23 cellular contexts compared by ENCODE assay signal in genomic region chr1:7584157-7584556, GRCh38.
A peak's percentile ranks its signal among the peaks of the same experiment; 100 is the strongest.
DNase-seq lines count a peak whose midpoint lies in the region; ATAC-seq and TF ChIP-seq lines count a peak whose summit lies in the region.
"Had no signal": no experiment of that assay in that cellular context is flagged by ENCODE, and none has a peak within 500 bp of the region (broad histone marks: within the 10 kb centered on the region; RNA-seq: fewer than 3 reads in every experiment).

No MANE protein-coding gene starts in this region.

- TF ChIP-seq CTCF in heart right ventricle (IDR thresholded peaks at IDR 0.05) (no peak), chondrocyte (IDR thresholded peaks at IDR 0.05) (no peak), neural crest cell (conservative IDR thresholded peaks at IDR 0.05) (no peak), upper lobe of right lung (IDR thresholded peaks at IDR 0.05) (no peak)

- H3K27ac Mint-ChIP-seq in chondrocyte (ENCODE audit: unreplicated experiment) (no peak overlapping the region), neural crest cell (ENCODE audit: unreplicated experiment) (peak overlapping the region; percentile 68)
- H3K27ac Mint-ChIP-seq: B cell, CD14-positive monocyte had no signal

- H3K4me3 ChIP-seq in heart right ventricle (no peak overlapping the region), upper lobe of right lung (no peak overlapping the region)
- H3K4me3 ChIP-seq: A549 had no signal

- H3K36me3 Mint-ChIP-seq in chondrocyte (ENCODE audit: low read depth) (no peaks in the 10 kb centered on the region), neural crest cell (ENCODE audit: low read depth) (no peaks in the 10 kb centered on the region)
- H3K36me3 Mint-ChIP-seq: CD14-positive monocyte had no signal

- H3K4me1 Mint-ChIP-seq in chondrocyte (ENCODE audit: low read depth) (peaks cover 5% of the 10 kb centered on the region), neural crest cell (no peaks in the 10 kb centered on the region)
- H3K4me1 Mint-ChIP-seq: B cell, CD14-positive monocyte had no signal

- intact Hi-C loops in Right ventricle myocardium inferior (cut with DNase I) (loop anchor here (5.0 kb wide), 1 partner anchor 63 kb away; no protein-coding TSS in a partner anchor), heart right ventricle (cut with DNase I) (loop anchor here in 4 of 10 donors (5.0 kb wide), 1 partner anchor 63 kb away; no protein-coding TSS in a partner anchor), upper lobe of right lung (cut with DNase I) (no loop called here)

- peak; percentile 26 for DNase-seq in Right ventricle myocardium inferior (ENCODE audit: missing footprints)
- DNase-seq in heart right ventricle = no peak
- peak; percentile 47 for DNase-seq in chondrocyte (ENCODE audit: low spot score)
- DNase-seq in neural crest cell (ENCODE audit: low read depth, low spot score) = no peak
- DNase-seq in upper lobe of right lung = peak; percentile 42
- DNase-seq in NCI-H1092 treated with DMSO at 0.1 percent for 48 hours (lab: John Stamatoyannopoulos, UW) = no peak
- DNase-seq in mucosa of gallbladder (ENCODE audit: low spot score) = no peak
- DNase-seq: DMS53, GDM1, GOT3, HCEC 1CT, KBM-7, MM.1S, NCI-H1092, NCI-H146, NCI-H2029 treated with DMSO at 0.1 percent for 48 hours, NCI-H345, NCI-H526, OCI-M1 had no signal

- H3K27me3 Mint-ChIP-seq in chondrocyte (ENCODE audit: low read depth) = no peaks in the 10 kb centered on the region
- no peaks in the 10 kb centered on the region for H3K27me3 Mint-ChIP-seq in neural crest cell (ENCODE audit: low read depth)

- H3K36me3 ChIP-seq in heart right ventricle (no peaks in the 10 kb centered on the region), upper lobe of right lung (no peaks in the 10 kb centered on the region)

- peaks cover 0 to 10% (median 0%) of the 10 kb centered on the region in 7 donors for H3K27me3 ChIP-seq in heart right ventricle
- no peaks in the 10 kb centered on the region for H3K27me3 ChIP-seq in upper lobe of right lung

- H3K4me1 ChIP-seq in heart right ventricle (peaks cover 6 to 18% (median 9%) of the 10 kb centered on the region in 9 donors), upper lobe of right lung (no peaks in the 10 kb centered on the region)
- H3K4me1 ChIP-seq: A549 had no signal

- H3K4me3 Mint-ChIP-seq in chondrocyte (ENCODE audit: unreplicated experiment) = no peak overlapping the region
- no peak overlapping the region for H3K4me3 Mint-ChIP-seq in neural crest cell
- H3K4me3 Mint-ChIP-seq: B cell, CD14-positive monocyte had no signal

- H3K9me3 ChIP-seq in heart right ventricle = no peaks in the 10 kb centered on the region
- H3K9me3 ChIP-seq in upper lobe of right lung = no peaks in the 10 kb centered on the region
- H3K9me3 ChIP-seq: A549 had no signal

- H3K9me3 Mint-ChIP-seq in chondrocyte (ENCODE audit: low read depth) = no peaks in the 10 kb centered on the region
- no peaks in the 10 kb centered on the region for H3K9me3 Mint-ChIP-seq in neural crest cell
- H3K9me3 Mint-ChIP-seq: CD14-positive monocyte had no signal

- ATAC-seq in Right ventricle myocardium inferior (no peak), heart right ventricle (no peak), upper lobe of right lung (no peak)
- ATAC-seq: A549 had no signal

- H3K27ac ChIP-seq in heart right ventricle = no peak overlapping the region
- no peak overlapping the region for H3K27ac ChIP-seq in upper lobe of right lung
- H3K27ac ChIP-seq: A549, HL-60 had no signal

- 92 to 93% methylated on average over 11 of the region's 11 CpGs for WGBS in heart right ventricle, 2 donors

Comparison
In these comparisons a context has a peak if more than half of its experiments do, and no peak if none do; other contexts are left out.
1. DNase-seq: peak in Right ventricle myocardium inferior (single experiment), chondrocyte (single experiment) and upper lobe of right lung (single experiment); none in heart right ventricle (0 of 2), neural crest cell (single experiment), NCI-H1092 treated with DMSO at 0.1 percent for 48 hours (single experiment) and mucosa of gallbladder (single experiment).